15 cellular contexts compared by ENCODE assay signal in genomic region chr5:137758719-137759312, GRCh38. TPM values are rescaled to one million over a fixed set of nuclear protein-coding genes. Genes with fewer than 3 reads are reported as not detected.
DNase-seq lines count a peak whose midpoint lies in the region; ATAC-seq lines count a peak whose summit lies in the region.
"Had no signal": no experiment of that assay in that cellular context is flagged by ENCODE, and none has a peak within 500 bp of the region (broad histone marks: within the 10 kb centered on the region; RNA-seq: fewer than 3 reads in every experiment).

No MANE protein-coding gene starts in this region.

- POLR2A ChIA-PET in activated CD4-positive, alpha-beta memory T cell treated with anti-CD3 and anti-CD28 coated beads for 36 hours (lab: Charles Lee): no interaction called here
- POLR2A ChIA-PET in activated CD4-positive, alpha-beta memory T cell treated with anti-CD3 and anti-CD28 coated beads, Interleukin-2, amount 10 ng/mL, durations not matched to agents 7 days and 5 days (lab: Charles Lee): no interaction called here
- POLR2A ChIA-PET in naive thymus-derived CD8-positive, alpha-beta T cell (lab: Charles Lee): no interaction called here

- intact Hi-C loops in activated CD4-positive, alpha-beta memory T cell treated with anti-CD3 and anti-CD28 coated beads for 36 hours (cut with micrococcal nuclease): loop anchor here (10.0 kb wide), 2 partner anchors 176 to 376 kb away; partner anchors contain the start of gene NME5

- ATAC-seq in GM21717 (IDR thresholded peaks at IDR 0.05; ENCODE audit: unreplicated experiment) (peak; percentile 41), HG03439 (IDR thresholded peaks at IDR 0.05; ENCODE audit: unreplicated experiment) (peak; percentile 38), GM21360 (IDR thresholded peaks at IDR 0.05; ENCODE audit: unreplicated experiment) (no peak)
- peak; percentile 5 for ATAC-seq in stimulated activated effector memory CD8-positive, alpha-beta T cell treated with anti-CD3 and anti-CD28 coated beads, Interleukin-12 subunit alpha, Interleukin-12 subunit beta, amount 100 ng/mL, for 72 hours
- ATAC-seq in naive thymus-derived CD8-positive, alpha-beta T cell: no peak
- ATAC-seq: activated CD4-positive, CD25-positive, alpha-beta regulatory T cell treated with anti-CD3 and anti-CD28 coated beads, Interleukin-2, amount 50 U/mL, for 24 hours; natural killer cell treated with Interleukin-12 subunit alpha and Interleukin-12 subunit beta and Interleukin-15 and Interleukin-18, amount 100 ng/mL, for 72 hours had no signal

- CTCF ChIA-PET in activated CD4-positive, alpha-beta memory T cell treated with anti-CD3 and anti-CD28 coated beads for 36 hours (lab: Charles Lee): interaction anchor here (1.8 kb wide), 1 partner anchor 99 kb away, joined by 8 read pairs; no protein-coding TSS in a partner anchor
- CTCF ChIA-PET in activated CD4-positive, alpha-beta memory T cell treated with anti-CD3 and anti-CD28 coated beads, Interleukin-2, amount 10 ng/mL, durations not matched to agents 7 days and 5 days (lab: Charles Lee): interaction anchor here (3.0 kb wide), 1 partner anchor 20 kb away, joined by 11 read pairs; no protein-coding TSS in a partner anchor

- H3K9me3 Mint-ChIP-seq in activated CD4-positive, alpha-beta memory T cell treated with anti-CD3 and anti-CD28 coated beads for 36 hours: no peaks in the 10 kb centered on the region
- no peaks in the 10 kb centered on the region for H3K9me3 Mint-ChIP-seq in activated CD4-positive, alpha-beta memory T cell treated with anti-CD3 and anti-CD28 coated beads, Interleukin-2, amount 10 ng/mL, durations not matched to agents 7 days and 5 days
- H3K9me3 Mint-ChIP-seq in stimulated activated effector memory CD8-positive, alpha-beta T cell treated with anti-CD3 and anti-CD28 coated beads, Interleukin-12 subunit alpha, Interleukin-12 subunit beta, amount 100 ng/mL, for 72 hours: no peaks in the 10 kb centered on the region
- no peaks in the 10 kb centered on the region for H3K9me3 Mint-ChIP-seq in naive thymus-derived CD8-positive, alpha-beta T cell
- H3K9me3 Mint-ChIP-seq: central memory CD8-positive, alpha-beta T cell; natural killer cell treated with Interleukin-12 subunit alpha and Interleukin-12 subunit beta and Interleukin-15 and Interleukin-18, amount 100 ng/mL, for 72 hours had no signal

- no peak overlapping the region for H3K27ac Mint-ChIP-seq in activated CD4-positive, alpha-beta memory T cell treated with anti-CD3 and anti-CD28 coated beads for 36 hours
- H3K27ac Mint-ChIP-seq in activated CD4-positive, alpha-beta memory T cell treated with anti-CD3 and anti-CD28 coated beads, Interleukin-2, amount 10 ng/mL, durations not matched to agents 7 days and 5 days: no peak overlapping the region
- no peak overlapping the region for H3K27ac Mint-ChIP-seq in stimulated activated effector memory CD8-positive, alpha-beta T cell treated with anti-CD3 and anti-CD28 coated beads, Interleukin-12 subunit alpha, Interleukin-12 subunit beta, amount 100 ng/mL, for 72 hours
- H3K27ac Mint-ChIP-seq in naive thymus-derived CD8-positive, alpha-beta T cell: no peak overlapping the region
- H3K27ac Mint-ChIP-seq: activated T-helper 2 cell treated with anti-CD3 and anti-CD28 coated beads, Interferon-gamma antibody, Interleukin-2, Interleukin-4, amounts not matched to agents 10 μg/mL and 5 μg/mL and 100 μg/mL, durations not matched to agents 14 hours and 24 hours and 36 hours; natural killer cell treated with Interleukin-12 subunit alpha and Interleukin-12 subunit beta and Interleukin-15 and Interleukin-18, amount 100 ng/mL, for 72 hours had no signal

- peaks cover 6% of the 10 kb centered on the region for H3K27me3 Mint-ChIP-seq in activated CD4-positive, alpha-beta memory T cell treated with anti-CD3 and anti-CD28 coated beads for 36 hours
- peaks cover 3% of the 10 kb centered on the region for H3K27me3 Mint-ChIP-seq in activated CD4-positive, alpha-beta memory T cell treated with anti-CD3 and anti-CD28 coated beads, Interleukin-2, amount 10 ng/mL, durations not matched to agents 7 days and 5 days
- no peaks in the 10 kb centered on the region for H3K27me3 Mint-ChIP-seq in naive thymus-derived CD8-positive, alpha-beta T cell
- H3K27me3 Mint-ChIP-seq: central memory CD8-positive, alpha-beta T cell; natural killer cell treated with Interleukin-12 subunit alpha and Interleukin-12 subunit beta and Interleukin-15 and Interleukin-18, amount 100 ng/mL, for 72 hours had no signal

- H3K4me3 Mint-ChIP-seq in activated CD4-positive, alpha-beta memory T cell treated with anti-CD3 and anti-CD28 coated beads for 36 hours: no peak overlapping the region
- H3K4me3 Mint-ChIP-seq in activated CD4-positive, alpha-beta memory T cell treated with anti-CD3 and anti-CD28 coated beads, Interleukin-2, amount 10 ng/mL, durations not matched to agents 7 days and 5 days: no peak overlapping the region
- H3K4me3 Mint-ChIP-seq in stimulated activated effector memory CD8-positive, alpha-beta T cell treated with anti-CD3 and anti-CD28 coated beads, Interleukin-12 subunit alpha, Interleukin-12 subunit beta, amount 100 ng/mL, for 72 hours: no peak overlapping the region
- H3K4me3 Mint-ChIP-seq in naive thymus-derived CD8-positive, alpha-beta T cell: no peak overlapping the region
- H3K4me3 Mint-ChIP-seq: central memory CD8-positive, alpha-beta T cell; natural killer cell treated with Interleukin-12 subunit alpha and Interleukin-12 subunit beta and Interleukin-15 and Interleukin-18, amount 100 ng/mL, for 72 hours had no signal

- peaks cover 5% of the 10 kb centered on the region for H3K36me3 Mint-ChIP-seq in activated CD4-positive, alpha-beta memory T cell treated with anti-CD3 and anti-CD28 coated beads for 36 hours
- H3K36me3 Mint-ChIP-seq in activated CD4-positive, alpha-beta memory T cell treated with anti-CD3 and anti-CD28 coated beads, Interleukin-2, amount 10 ng/mL, durations not matched to agents 7 days and 5 days (ENCODE audit: low read depth): peaks cover 4% of the 10 kb centered on the region
- peaks cover 12% of the 10 kb centered on the region for H3K36me3 Mint-ChIP-seq in stimulated activated effector memory CD8-positive, alpha-beta T cell treated with anti-CD3 and anti-CD28 coated beads, Interleukin-12 subunit alpha, Interleukin-12 subunit beta, amount 100 ng/mL, for 72 hours
- H3K36me3 Mint-ChIP-seq in naive thymus-derived CD8-positive, alpha-beta T cell: no peaks in the 10 kb centered on the region
- H3K36me3 Mint-ChIP-seq: natural killer cell treated with Interleukin-12 subunit alpha and Interleukin-12 subunit beta and Interleukin-15 and Interleukin-18, amount 100 ng/mL, for 72 hours had no signal

- DNase-seq in activated CD4-positive, alpha-beta memory T cell treated with anti-CD3 and anti-CD28 coated beads for 36 hours: peak; percentile 30
- DNase-seq in activated CD4-positive, alpha-beta memory T cell treated with anti-CD3 and anti-CD28 coated beads, Interleukin-2, amount 10 ng/mL, durations not matched to agents 7 days and 5 days: no peak
- DNase-seq in stimulated activated effector memory CD8-positive, alpha-beta T cell treated with anti-CD3 and anti-CD28 coated beads, Interleukin-12 subunit alpha, Interleukin-12 subunit beta, amount 100 ng/mL, for 72 hours (ENCODE audit: low spot score in 2 of 2): no peak
- no peak for DNase-seq in naive thymus-derived CD8-positive, alpha-beta T cell
- DNase-seq in cerebellar cortex (ENCODE audit: low spot score): no peak
- DNase-seq: islet precursor cell, NCI-H1092, NCI-H69 had no signal

- peaks cover 10% of the 10 kb centered on the region for H3K4me1 Mint-ChIP-seq in activated CD4-positive, alpha-beta memory T cell treated with anti-CD3 and anti-CD28 coated beads for 36 hours (ENCODE audit: low read depth)
- H3K4me1 Mint-ChIP-seq in activated CD4-positive, alpha-beta memory T cell treated with anti-CD3 and anti-CD28 coated beads, Interleukin-2, amount 10 ng/mL, durations not matched to agents 7 days and 5 days: peaks cover 15% of the 10 kb centered on the region
- H3K4me1 Mint-ChIP-seq in stimulated activated effector memory CD8-positive, alpha-beta T cell treated with anti-CD3 and anti-CD28 coated beads, Interleukin-12 subunit alpha, Interleukin-12 subunit beta, amount 100 ng/mL, for 72 hours: peaks cover 8% of the 10 kb centered on the region
- peaks cover 0 to 9% (median 4%) of the 10 kb centered on the region in 4 donors for H3K4me1 Mint-ChIP-seq in naive thymus-derived CD8-positive, alpha-beta T cell
- H3K4me1 Mint-ChIP-seq: central memory CD8-positive, alpha-beta T cell had no signal

RNA-seq across cellular contexts. Expression of gene HNRNPA0, which starts 4.7 kb away (rescaled TPM):
- 10 to 100 TPM; 29.2 to 29.6 TPM for total RNA-seq in activated CD4-positive, alpha-beta memory T cell treated with anti-CD3 and anti-CD28 coated beads for 36 hours
- total RNA-seq in activated CD4-positive, alpha-beta memory T cell treated with anti-CD3 and anti-CD28 coated beads, Interleukin-2, amount 10 ng/mL, durations not matched to agents 7 days and 5 days: 10 to 100 TPM; 24.0 to 24.6 TPM
- 10 to 100 TPM; 34.0 to 34.6 TPM for total RNA-seq in naive thymus-derived CD8-positive, alpha-beta T cell
- polyA plus RNA-seq in naive thymus-derived CD8-positive, alpha-beta T cell: 10 to 100 TPM; 16.1 to 17.9 (median 16.5) TPM

RNA-seq across cellular contexts. Expression of gene KLHL3, which starts 22.9 kb away (rescaled TPM):
- 1 to 10 TPM; 3.0 to 3.4 TPM for total RNA-seq in activated CD4-positive, alpha-beta memory T cell treated with anti-CD3 and anti-CD28 coated beads for 36 hours
- 1 to 10 TPM; 2.8 to 3.6 TPM for total RNA-seq in activated CD4-positive, alpha-beta memory T cell treated with anti-CD3 and anti-CD28 coated beads, Interleukin-2, amount 10 ng/mL, durations not matched to agents 7 days and 5 days
- total RNA-seq in naive thymus-derived CD8-positive, alpha-beta T cell: 10 to 100 TPM; 36.2 to 37.2 TPM
- 1 to 10 TPM; 2.7 to 8.1 (median 4.5) TPM for polyA plus RNA-seq in naive thymus-derived CD8-positive, alpha-beta T cell

Comparison
In these comparisons a context has a peak if more than half of its experiments do, and no peak if none do; other contexts are left out.
1. ATAC-seq: peak in GM21717 (single experiment), HG03439 (single experiment) and stimulated activated effector memory CD8-positive, alpha-beta T cell treated with anti-CD3 and anti-CD28 coated beads, Interleukin-12 subunit alpha, Interleukin-12 subunit beta, amount 100 ng/mL, for 72 hours (single experiment); none in GM21360 (single experiment) and naive thymus-derived CD8-positive, alpha-beta T cell (0 of 2).
2. RNA of gene KLHL3, which starts 22.9 kb away (total RNA-seq): 36.2 to 37.2 TPM in naive thymus-derived CD8-positive, alpha-beta T cell; 2.8 to 3.6 TPM in activated CD4-positive, alpha-beta memory T cell treated with anti-CD3 and anti-CD28 coated beads, Interleukin-2, amount 10 ng/mL, durations not matched to agents 7 days and 5 days and 3.0 to 3.4 TPM in activated CD4-positive, alpha-beta memory T cell treated with anti-CD3 and anti-CD28 coated beads for 36 hours; every median in the first group is over 4 times any median in the second.